Comparison of ENCODE assay signal across 15 cellular contexts in the genomic region with DNA sequence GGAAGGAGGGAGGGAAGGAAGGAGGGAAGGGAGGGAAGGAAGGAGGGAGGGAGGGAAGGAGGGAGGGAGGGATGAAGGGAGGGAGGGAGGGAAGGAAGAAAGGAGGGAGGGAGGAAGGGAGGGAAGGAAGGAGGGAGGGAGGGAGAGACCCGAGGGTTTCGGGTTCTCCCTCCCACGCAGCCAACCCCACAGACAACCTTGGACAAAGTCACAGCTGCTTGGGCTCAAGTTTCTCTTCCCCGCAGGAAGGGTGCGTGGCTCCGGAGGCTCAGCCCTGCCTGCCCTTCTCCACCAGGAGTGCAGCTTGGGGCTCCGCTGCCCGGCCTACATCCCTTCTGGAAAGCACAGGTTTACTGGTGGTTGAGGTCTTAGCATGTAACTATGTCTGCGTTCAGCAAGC.
"Had no signal": no experiment of that assay in that cellular context is flagged by ENCODE, and none has a peak within 500 bp of the region (broad histone marks: within the 10 kb centered on the region; RNA-seq: fewer than 3 reads in every experiment).

No MANE protein-coding gene starts in this region.

- H3K4me3 Mint-ChIP-seq: activated CD4-positive, alpha-beta T cell treated with anti-CD3 and anti-CD28 coated beads, Interleukin-2, amount 10 ng/mL, durations not matched to agents 7 days and 5 days; neural crest cell; T-helper 1 cell treated with Interleukin-12 subunit alpha and Interleukin-12 subunit beta and Interleukin-4 antibody, amounts not matched to agents 30 μg/mL and 1 μg/mL, for 36 hours had no signal

- FAIRE-seq: pancreas had no signal

- H3K27ac Mint-ChIP-seq: T-helper 1 cell treated with Interleukin-12 subunit alpha and Interleukin-12 subunit beta and Interleukin-4 antibody, amounts not matched to agents 30 μg/mL and 1 μg/mL, for 36 hours had no signal

- H3K9me3 Mint-ChIP-seq: activated CD4-positive, alpha-beta T cell treated with anti-CD3 and anti-CD28 coated beads, Interleukin-2, amount 10 ng/mL, durations not matched to agents 7 days and 5 days; neural crest cell; T-helper 1 cell treated with Interleukin-12 subunit alpha and Interleukin-12 subunit beta and Interleukin-4 antibody, amounts not matched to agents 30 μg/mL and 1 μg/mL, for 36 hours had no signal

- H3K27me3 ChIP-seq: gastrocnemius medialis, pancreas, stomach, vagina had no signal

- H3K36me3 ChIP-seq: gastrocnemius medialis, vagina had no signal

- H3K9me3 ChIP-seq: gastrocnemius medialis, pancreas, stomach, vagina had no signal

- ATAC-seq: gastrocnemius medialis, left lobe of liver, pancreas had no signal

- H3K27ac ChIP-seq: coronary artery, gastrocnemius medialis, pancreas, vagina had no signal

- H3K4me1 ChIP-seq: gastrocnemius medialis, pancreas had no signal

- DNase-seq: activated CD4-positive, alpha-beta T cell treated with anti-CD3 and anti-CD28 coated beads, Interleukin-2, amount 10 ng/mL, durations not matched to agents 7 days and 5 days; activated CD4-positive, CD25-positive, alpha-beta regulatory T cell; activated naive CD4-positive, alpha-beta T cell treated with anti-CD3 and anti-CD28 coated beads, Interleukin-2, amount 50 U/mL, for 16 hours; activated T-cell treated with anti-CD3 and anti-CD28 coated beads for 4 hours; central memory CD4-positive, alpha-beta T cell; effector CD4-positive, alpha-beta T cell; gastrocnemius medialis; pancreas; stimulated activated CD4-positive, alpha-beta T cell treated with anti-CD3 and anti-CD28 coated beads, Interleukin-4, amount 100 ng/mL, for 4 hours; stomach had no signal

- H3K4me3 ChIP-seq: coronary artery, gastrocnemius medialis, pancreas, stomach, vagina had no signal

- H3K27me3 Mint-ChIP-seq: activated CD4-positive, alpha-beta T cell treated with anti-CD3 and anti-CD28 coated beads, Interleukin-2, amount 10 ng/mL, durations not matched to agents 7 days and 5 days had no signal
